1 cellular context compared by ENCODE assay signal in the genomic region with DNA sequence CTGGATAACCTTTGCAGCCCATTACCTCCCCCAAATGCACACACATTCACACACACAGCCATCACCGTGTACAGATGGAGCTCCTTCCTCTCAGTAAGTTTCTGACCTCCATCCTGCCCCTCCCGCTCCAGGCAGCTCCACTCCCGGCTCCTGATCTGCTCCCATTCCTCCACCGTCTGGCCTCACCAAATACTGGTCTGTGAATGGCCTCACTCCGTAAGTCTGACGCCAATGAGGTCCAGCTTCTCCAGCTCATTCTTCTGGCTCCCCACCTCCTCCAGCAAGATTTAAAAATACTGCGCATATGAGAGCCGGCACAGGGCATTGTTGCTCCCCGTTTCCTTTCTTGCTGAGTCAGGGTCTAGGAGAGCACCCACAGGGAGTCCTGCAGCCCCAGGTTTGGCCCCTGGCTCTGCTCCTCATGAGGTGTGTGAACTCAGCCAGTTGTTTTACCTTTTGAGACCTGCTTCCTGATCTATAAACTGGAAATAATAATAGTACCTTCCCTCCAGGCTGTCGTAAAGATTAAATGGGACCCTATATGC.
TF ChIP-seq lines count a peak whose summit lies in the region.

No MANE protein-coding gene starts in this region.

TF ChIP-seq in IMR-90, 13 proteins besides CTCF, POLR2A, EP300 and RAD21:
- peak; percentile 27; the same call in 1 of the 2 replicates for TF ChIP-seq MAFK (IDR thresholded peaks at IDR 0.05; ENCODE audit: low read depth, low read length)
- TF ChIP-seq ELK1 (IDR thresholded peaks at IDR 0.05; ENCODE audit: borderline replicate concordance, low read depth, low read length), result no peak
